Comparison of ENCODE assay signal across 11 cellular contexts in the genomic region with DNA sequence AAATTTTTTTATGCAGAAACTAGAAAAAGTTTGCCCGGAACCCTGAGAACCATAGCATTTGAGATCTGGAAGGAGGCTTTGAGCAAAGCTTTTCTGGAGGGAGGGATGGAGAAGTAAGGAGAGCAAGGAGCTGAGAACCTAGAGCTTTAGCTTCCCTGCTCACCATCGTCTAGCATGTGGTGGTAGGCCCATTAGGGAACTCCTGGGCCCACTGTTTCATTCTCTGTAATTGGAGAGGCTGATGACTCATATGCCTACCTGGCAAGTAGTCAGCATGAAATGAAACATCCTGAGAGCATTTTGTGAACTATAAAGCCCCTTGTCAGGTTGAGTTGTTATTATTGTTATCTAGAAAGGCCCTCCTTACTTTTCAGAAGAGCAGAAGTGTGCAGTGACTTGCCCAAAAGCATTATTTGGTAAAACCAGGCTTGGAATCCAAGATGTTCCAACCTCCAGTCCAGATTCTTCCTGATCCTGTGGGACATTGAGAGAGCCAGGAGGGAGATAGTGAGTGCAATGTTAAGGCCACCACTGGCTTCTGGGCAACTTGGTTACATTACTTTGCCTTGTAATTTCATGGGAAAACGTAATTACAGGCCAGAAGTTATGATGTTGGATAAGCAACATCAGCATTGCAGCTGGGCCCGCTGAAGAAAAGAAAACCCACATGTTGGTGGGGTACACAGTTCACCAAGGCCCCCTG.
A peak's percentile ranks its signal among the peaks of the same experiment; 100 is the strongest.
DNase-seq lines count a peak whose midpoint lies in the region; ATAC-seq and TF ChIP-seq lines count a peak whose summit lies in the region.
"Had no signal": no experiment of that assay in that cellular context is flagged by ENCODE, and none has a peak within 500 bp of the region (broad histone marks: within the 10 kb centered on the region; RNA-seq: fewer than 3 reads in every experiment).

No MANE protein-coding gene starts in this region.

- TF ChIP-seq EP300 in sigmoid colon (IDR thresholded peaks at IDR 0.05), result no peak

- H3K4me1 ChIP-seq in sigmoid colon, result peaks cover 0 to 16% (median 5%) of the 10 kb centered on the region in 4 donors
- H3K4me1 ChIP-seq: right lobe of liver had no signal

- no peaks in the 10 kb centered on the region for H3K9me3 ChIP-seq in sigmoid colon
- H3K9me3 ChIP-seq: right lobe of liver had no signal

- intact Hi-C loops in sigmoid colon (cut with DNase I), result no loop called here

- DNase-seq in GM10248 (ENCODE audit: extremely low spot score) (peak; percentile 14), NCI-H446 treated with DMSO at 0.1 percent for 48 hours (lab: John Stamatoyannopoulos, UW) (peak; percentile 57), iris pigment epithelial cell (ENCODE audit: low read depth) (peak; percentile 57), OCI-M2 (lab: John Stamatoyannopoulos, UW; ENCODE audit: unreplicated experiment) (no peak), sigmoid colon (no peak), NOMO-1 (lab: John Stamatoyannopoulos, UW; ENCODE audit: unreplicated experiment in 2 of 2) (no peak)
- DNase-seq: effector memory CD8-positive, alpha-beta T cell; GOT3; right lobe of liver had no signal

- WGBS in sigmoid colon, 2 donors, result 67 to 80% methylated on average over 4 of the region's 4 CpGs

- H3K27me3 ChIP-seq in sigmoid colon, result no peaks in the 10 kb centered on the region
- H3K27me3 ChIP-seq: right lobe of liver had no signal

- CTCF ChIA-PET in GM10248 (lab: Yijun Ruan, JAX), result no interaction called here

- no peak for TF ChIP-seq POLR2A in sigmoid colon (IDR thresholded peaks at IDR 0.05)

- POLR2A ChIA-PET in GM10248 (lab: Yijun Ruan, JAX), result no interaction called here

- H3K4me3 ChIP-seq in sigmoid colon, result no peak overlapping the region
- H3K4me3 ChIP-seq: right lobe of liver had no signal

- no peaks in the 10 kb centered on the region for H3K36me3 ChIP-seq in sigmoid colon
- H3K36me3 ChIP-seq: right lobe of liver had no signal

- no peak overlapping the region for H3K27ac ChIP-seq in sigmoid colon
- H3K27ac ChIP-seq: right lobe of liver had no signal

- ATAC-seq in GM21825 (IDR thresholded peaks at IDR 0.05; ENCODE audit: unreplicated experiment) (peak; percentile 60), GM18907 (IDR thresholded peaks at IDR 0.05; ENCODE audit: unreplicated experiment) (no peak)
- ATAC-seq: effector memory CD8-positive, alpha-beta T cell; right lobe of liver had no signal

- TF ChIP-seq CTCF in GM10248 (IDR thresholded peaks at IDR 0.05; ENCODE audit: control extremely low read depth, extremely low read depth, low read depth, missing control alignments), result no peak
- no peak for TF ChIP-seq CTCF in sigmoid colon (IDR thresholded peaks at IDR 0.05)

Comparison
In these comparisons a context has a peak if more than half of its experiments do, and no peak if none do; other contexts are left out.
1. DNase-seq: peak in GM10248 (single experiment), NCI-H446 treated with DMSO at 0.1 percent for 48 hours (single experiment) and iris pigment epithelial cell (single experiment); none in OCI-M2 (single experiment), sigmoid colon (single experiment) and NOMO-1 (0 of 2).